ENCODE assay signal across 1 cellular context in the genomic region with DNA sequence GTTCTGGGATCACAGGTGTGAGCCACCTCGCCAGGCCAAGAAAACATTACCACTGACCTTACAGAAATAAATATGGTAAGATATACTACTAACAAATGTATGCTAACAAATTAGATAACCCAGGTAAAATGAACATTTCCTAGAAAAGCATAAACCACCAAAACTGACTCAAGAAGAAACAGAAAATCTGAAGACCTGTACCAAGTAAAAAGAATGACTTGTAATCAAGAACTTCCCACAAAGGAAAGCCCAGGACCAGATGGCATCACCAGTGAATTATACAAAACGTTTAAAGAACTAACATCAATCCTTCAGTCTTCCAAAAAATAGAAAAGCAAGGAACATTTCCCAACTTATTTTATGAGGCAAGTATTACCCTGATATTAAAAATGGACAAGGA.
TF ChIP-seq lines count a peak whose summit lies in the region.

No MANE protein-coding gene starts in this region.

TF ChIP-seq in K562, 482 proteins besides CTCF, POLR2A, EP300 and RAD21 (continued from another document):
- TF ChIP-seq NFIX (CRISPR knock-in tag; IDR thresholded peaks at IDR 0.05; ENCODE audit: low read depth), result no peak
- TF ChIP-seq, protein P1, sequence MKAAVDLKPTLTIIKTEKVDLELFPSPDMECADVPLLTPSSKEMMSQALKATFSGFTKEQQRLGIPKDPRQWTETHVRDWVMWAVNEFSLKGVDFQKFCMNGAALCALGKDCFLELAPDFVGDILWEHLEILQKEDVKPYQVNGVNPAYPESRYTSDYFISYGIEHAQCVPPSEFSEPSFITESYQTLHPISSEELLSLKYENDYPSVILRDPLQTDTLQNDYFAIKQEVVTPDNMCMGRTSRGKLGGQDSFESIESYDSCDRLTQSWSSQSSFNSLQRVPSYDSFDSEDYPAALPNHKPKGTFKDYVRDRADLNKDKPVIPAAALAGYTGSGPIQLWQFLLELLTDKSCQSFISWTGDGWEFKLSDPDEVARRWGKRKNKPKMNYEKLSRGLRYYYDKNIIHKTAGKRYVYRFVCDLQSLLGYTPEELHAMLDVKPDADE (conservative IDR thresholded peaks at IDR 0.05; ENCODE audit: control insufficient read depth, low read depth, low read length), result no peak
- no peak for TF ChIP-seq FOXK1 (CRISPR knock-in tag; IDR thresholded peaks at IDR 0.05; ENCODE audit: borderline replicate concordance)
- no peak for TF ChIP-seq KLF13 (tag; IDR thresholded peaks at IDR 0.05; ENCODE audit: borderline replicate concordance, low read depth)
- no peak for TF ChIP-seq MED1 (CRISPR knock-in tag; IDR thresholded peaks at IDR 0.05; ENCODE audit: borderline replicate concordance)
